Comparison of ENCODE assay signal across 8 cellular contexts in the genomic region with DNA sequence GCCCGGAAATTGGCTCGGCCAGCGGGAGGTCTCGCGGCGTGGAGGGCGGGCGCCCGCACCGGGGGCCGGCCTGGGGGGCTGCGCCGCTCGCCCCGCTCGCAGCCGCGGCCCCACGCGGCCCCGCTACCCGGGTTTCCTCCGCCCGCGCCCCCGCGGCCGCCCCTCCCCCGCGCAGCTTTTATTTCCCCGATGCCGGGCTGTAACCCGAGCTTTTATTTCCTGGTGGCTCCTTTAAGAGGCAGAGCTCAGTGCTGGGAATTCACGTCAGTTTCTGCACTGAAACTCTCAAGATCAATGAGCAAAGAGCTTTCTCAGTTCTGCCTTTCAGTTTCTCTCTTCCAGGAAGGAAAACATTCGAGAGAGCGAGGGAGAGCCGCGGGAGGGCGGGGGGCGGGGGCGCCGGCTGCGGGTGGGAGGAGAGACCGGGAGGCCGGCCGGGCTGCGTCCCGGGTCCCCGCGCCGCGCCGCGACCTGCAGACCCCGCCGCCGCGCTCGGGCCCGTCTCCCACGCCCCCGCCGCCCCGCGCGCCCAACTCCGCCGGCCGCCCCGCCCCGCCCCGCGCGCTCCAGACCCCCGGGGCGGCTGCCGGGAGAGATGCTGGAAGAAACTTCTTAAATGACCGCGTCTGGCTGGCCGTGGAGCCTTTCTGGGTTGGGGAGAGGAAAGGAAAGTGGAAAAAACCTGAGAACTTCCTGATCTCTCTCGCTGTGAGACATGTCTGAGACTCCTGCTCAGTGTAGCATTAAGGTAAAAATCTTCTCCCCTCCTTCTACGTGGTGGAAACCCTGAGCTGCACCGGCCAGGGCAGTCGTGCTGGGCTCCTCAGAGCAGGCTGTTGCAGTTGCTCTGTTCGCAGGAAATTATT. TPM values are rescaled to one million over a fixed set of nuclear protein-coding genes. Genes with fewer than 3 reads are reported as not detected.
DNase-seq lines count a peak whose midpoint lies in the region; ATAC-seq lines count a peak whose summit lies in the region.

Gene ETV6 (plus strand): TSS at position 262 of the 866 bp plus-strand sequence. CDS start 454 bp downstream, at position 716.

- H3K4me3 ChIP-seq in effector memory CD4-positive, alpha-beta T cell (ENCODE audit: insufficient read depth, low read depth, low read length, poor library complexity, severe bottlenecking): peak within 1 kb of the TSS; percentile 92

- no peaks in the 10 kb centered on the region for H3K27me3 ChIP-seq in effector memory CD4-positive, alpha-beta T cell (replicated peaks; ENCODE audit: control insufficient read depth, insufficient read depth, low read length, poor library complexity, severe bottlenecking)

- DNase-seq in CD1c-positive myeloid dendritic cell (ENCODE audit: extremely low spot score) (peak; percentile 94), NCI-H82 (lab: John Stamatoyannopoulos, UW) (peak; percentile 76), lung microvascular endothelial cell (ENCODE audit: low read depth in 2 of 2) (peak; percentile 67 to 95)
- peak; percentile 91 for DNase-seq in activated CD8-positive, alpha-beta memory T cell treated with anti-CD3 and anti-CD28 coated beads for 24 hours
- peak; percentile 24 to 49 (median 44) for DNase-seq in effector memory CD4-positive, alpha-beta T cell
- DNase-seq in stimulated activated CD4-positive, alpha-beta T cell treated with anti-CD3 and anti-CD28 coated beads, TNF-alpha, amount 100 ng/mL, for 4 hours (ENCODE audit: low read depth in 3 of 3): peak; percentile 71 to 74 (median 72)

- peak; percentile 42 for ATAC-seq in GM19351 (IDR thresholded peaks at IDR 0.05; ENCODE audit: unreplicated experiment)
- peak; percentile 41 for ATAC-seq in HG03520 (IDR thresholded peaks at IDR 0.05; ENCODE audit: unreplicated experiment)

- H3K4me1 ChIP-seq in effector memory CD4-positive, alpha-beta T cell (ENCODE audit: control insufficient read depth, insufficient read depth, low read length, poor library complexity, severe bottlenecking): peaks cover 19% of the 10 kb centered on the region

- peak within 1 kb of the TSS; percentile 81 for H3K27ac ChIP-seq in effector memory CD4-positive, alpha-beta T cell (ENCODE audit: insufficient read depth, low read length, poor library complexity, severe bottlenecking)

- H3K36me3 ChIP-seq in effector memory CD4-positive, alpha-beta T cell (ENCODE audit: control insufficient read depth, insufficient read depth, low read length): no peaks in the 10 kb centered on the region

- H3K9me3 ChIP-seq in effector memory CD4-positive, alpha-beta T cell (ENCODE audit: control insufficient read depth, low read length): no peaks in the 10 kb centered on the region

RNA-seq across cellular contexts. Expression of gene ETV6, which starts in this region (rescaled TPM):
- 6.7 and 6.8 TPM in 2 replicates for total RNA-seq in lung microvascular endothelial cell

Comparison
In these comparisons a context has a peak if more than half of its experiments do, and no peak if none do; other contexts are left out.
1. Peak in every context shown above with its lines: DNase-seq, ATAC-seq, H3K4me3 ChIP-seq and H3K27ac ChIP-seq.
2. DNase-seq: peak in every context shown above with its lines; median percentile 94 in CD1c-positive myeloid dendritic cell; 91 in activated CD8-positive, alpha-beta memory T cell treated with anti-CD3 and anti-CD28 coated beads for 24 hours; 81 in lung microvascular endothelial cell; 76 in NCI-H82; 72 in stimulated activated CD4-positive, alpha-beta T cell treated with anti-CD3 and anti-CD28 coated beads, TNF-alpha, amount 100 ng/mL, for 4 hours; 44 in effector memory CD4-positive, alpha-beta T cell.